In genomic region chr10:77398986-77399755, GRCh38 we compare ENCODE assay signal across 14 cellular contexts.
DNase-seq lines count a peak whose midpoint lies in the region; ATAC-seq and TF ChIP-seq lines count a peak whose summit lies in the region.
"Had no signal": no experiment of that assay in that cellular context is flagged by ENCODE, and none has a peak within 500 bp of the region (broad histone marks: within the 10 kb centered on the region; RNA-seq: fewer than 3 reads in every experiment).

No MANE protein-coding gene starts in this region.

- intact Hi-C loops in cardiac septum (cut with DNase I) (loop anchor here (10.0 kb wide), 1 partner anchor 224 kb away; no protein-coding TSS in a partner anchor), right cardiac atrium (cut with DNase I) (loop anchor here in 2 of 4 donors (10.0 kb wide), 1 partner anchor 224 kb away; no protein-coding TSS in a partner anchor), psoas muscle (cut with DNase I) (no loop called here)

- peaks cover 23 to 27% of the 10 kb centered on the region in 2 donors for H3K27me3 Mint-ChIP-seq in stimulated activated naive B cell treated with anti-CD40 and anti-IgM and Interleukin-4, amounts not matched to agents 10 μg/mL and 1 μg/mL and 100 μg/mL, for 72 hours

- DNase-seq in cardiac septum (ENCODE audit: low spot score) (peak; percentile 5), right cardiac atrium (no peak), SW480 (ENCODE audit: low spot score) (peak; percentile 56), psoas muscle (no peak), A172 (ENCODE audit: low spot score) (no peak), GM19240 (ENCODE audit: insufficient read length, low spot score) (no peak)
- DNase-seq in stimulated activated naive B cell treated with anti-CD40 and anti-IgM and Interleukin-4, amounts not matched to agents 10 μg/mL and 1 μg/mL and 100 μg/mL, for 72 hours: no peak
- DNase-seq: AML-193, DMS79, HFFc6, MV-4-11, NCI-H1694 treated with DMSO at 0.1 percent for 48 hours had no signal

- H3K27ac ChIP-seq in right cardiac atrium (ENCODE audit: low read length) (no peak overlapping the region), psoas muscle (peak overlapping the region; percentile 48)
- H3K27ac ChIP-seq: C4-2B, KMS-11 had no signal

- no peaks in the 10 kb centered on the region for H3K9me3 ChIP-seq in right cardiac atrium (ENCODE audit: control insufficient read depth, low read length)
- H3K9me3 ChIP-seq in psoas muscle: no peaks in the 10 kb centered on the region

- H3K4me1 ChIP-seq in right cardiac atrium (ENCODE audit: control insufficient read depth, insufficient read depth, low read length) (no peaks in the 10 kb centered on the region), psoas muscle (peaks cover 39% of the 10 kb centered on the region)

- H3K27ac Mint-ChIP-seq in stimulated activated naive B cell treated with anti-CD40 and anti-IgM and Interleukin-4, amounts not matched to agents 10 μg/mL and 1 μg/mL and 100 μg/mL, for 72 hours: no peak overlapping the region

- WGBS in right cardiac atrium: 51% methylated on average over 10 of the region's 10 CpGs
- 19 to 32% (median 25%) methylated on average over 10 of the region's 10 CpGs for WGBS in psoas muscle, 3 donors

- H3K4me3 ChIP-seq in right cardiac atrium (ENCODE audit: low read length) (no peak overlapping the region), psoas muscle (no peak overlapping the region)

- no peaks in the 10 kb centered on the region for H3K9me3 Mint-ChIP-seq in stimulated activated naive B cell treated with anti-CD40 and anti-IgM and Interleukin-4, amounts not matched to agents 10 μg/mL and 1 μg/mL and 100 μg/mL, for 72 hours
- H3K9me3 Mint-ChIP-seq: HFFc6 had no signal

- no peak overlapping the region for H3K4me3 Mint-ChIP-seq in stimulated activated naive B cell treated with anti-CD40 and anti-IgM and Interleukin-4, amounts not matched to agents 10 μg/mL and 1 μg/mL and 100 μg/mL, for 72 hours
- H3K4me3 Mint-ChIP-seq: HFFc6 had no signal

- no peak for TF ChIP-seq CTCF in psoas muscle (IDR thresholded peaks at IDR 0.05)

- H3K27me3 ChIP-seq in right cardiac atrium (ENCODE audit: control insufficient read depth, insufficient read depth): no peaks in the 10 kb centered on the region
- H3K27me3 ChIP-seq in psoas muscle (ENCODE audit: insufficient read depth in 3 of 3, low read length in 2 of 3): peaks cover 0 to 4% (median 0%) of the 10 kb centered on the region in 3 donors

- H3K36me3 ChIP-seq in psoas muscle (ENCODE audit: insufficient read depth in 1 of 2, low read depth in 1 of 2): peaks cover 0 to 4% of the 10 kb centered on the region in 2 donors

- H3K4me1 Mint-ChIP-seq in stimulated activated naive B cell treated with anti-CD40 and anti-IgM and Interleukin-4, amounts not matched to agents 10 μg/mL and 1 μg/mL and 100 μg/mL, for 72 hours: no peaks in the 10 kb centered on the region

- no peak for ATAC-seq in right cardiac atrium
- peak; percentile 69 to 79 (median 75) for ATAC-seq in psoas muscle
- ATAC-seq in stimulated activated naive B cell treated with anti-CD40 and anti-IgM and Interleukin-4, amounts not matched to agents 10 μg/mL and 1 μg/mL and 100 μg/mL, for 72 hours (replicated peaks): no peak

- H3K36me3 Mint-ChIP-seq in stimulated activated naive B cell treated with anti-CD40 and anti-IgM and Interleukin-4, amounts not matched to agents 10 μg/mL and 1 μg/mL and 100 μg/mL, for 72 hours: no peaks in the 10 kb centered on the region

Comparison
In these comparisons a context has a peak if more than half of its experiments do, and no peak if none do; other contexts are left out.
1. DNase-seq: peak in cardiac septum (single experiment) and SW480 (single experiment); none in right cardiac atrium (0 of 3), psoas muscle (0 of 2), A172 (single experiment), stimulated activated naive B cell treated with anti-CD40 and anti-IgM and Interleukin-4, amounts not matched to agents 10 μg/mL and 1 μg/mL and 100 μg/mL, for 72 hours (single experiment) and GM19240 (single experiment).
2. ATAC-seq: peak in psoas muscle (4 of 4); none in right cardiac atrium (0 of 2) and stimulated activated naive B cell treated with anti-CD40 and anti-IgM and Interleukin-4, amounts not matched to agents 10 μg/mL and 1 μg/mL and 100 μg/mL, for 72 hours (0 of 2).